In the genomic region with DNA sequence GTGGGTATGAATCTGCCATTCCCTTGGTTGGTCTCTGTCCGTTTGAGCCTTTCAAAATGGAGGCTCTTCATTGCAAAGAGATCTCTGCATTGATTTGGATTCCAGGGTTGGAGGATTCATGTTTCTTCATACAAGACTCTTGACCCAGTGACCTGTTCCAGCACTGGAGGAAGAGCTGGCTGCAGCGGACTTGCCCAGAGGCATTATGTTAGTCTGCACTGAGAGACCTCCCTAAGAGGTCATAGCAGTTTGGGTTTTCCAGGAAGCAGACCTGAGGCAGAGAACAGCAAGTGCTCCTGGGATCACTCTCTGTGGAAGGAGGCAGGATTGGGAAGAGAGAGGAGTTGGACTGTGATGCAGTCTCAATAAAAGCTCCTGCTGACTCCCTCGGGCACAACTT, we compare ENCODE assay signal across 3 cellular contexts. TPM values are rescaled to one million over a fixed set of nuclear protein-coding genes. Genes with fewer than 3 reads are reported as not detected.
"Had no signal": no experiment of that assay in that cellular context is flagged by ENCODE, and none has a peak within 500 bp of the region (broad histone marks: within the 10 kb centered on the region; RNA-seq: fewer than 3 reads in every experiment).

No MANE protein-coding gene starts in this region.

- H3K4me3 ChIP-seq: GM12878 had no signal

- ATAC-seq: GM12878 had no signal

- DNase-seq: GDM1, GF-D8 had no signal

RNA-seq across cellular contexts. Expression of a gene that starts 57.7 kb away (rescaled TPM):
- total RNA-seq: GM12878 had no signal
- polyA plus RNA-seq: GM12878 had no signal
